In genomic region chr2:145040433-145040832, GRCh38 we compare ENCODE assay signal across 24 cellular contexts.
"Had no signal": no experiment of that assay in that cellular context is flagged by ENCODE, and none has a peak within 500 bp of the region (broad histone marks: within the 10 kb centered on the region; RNA-seq: fewer than 3 reads in every experiment).

No MANE protein-coding gene starts in this region.

- H3K4me1 Mint-ChIP-seq: activated CD4-positive, alpha-beta memory T cell treated with anti-CD3 and anti-CD28 coated beads, Interleukin-2, amount 10 ng/mL, durations not matched to agents 7 days and 5 days; activated CD4-positive, alpha-beta T cell treated with anti-CD3 and anti-CD28 coated beads, Interleukin-2, amount 10 ng/mL, durations not matched to agents 24 days and 14 days; activated CD8-positive, alpha-beta memory T cell treated with anti-CD3 and anti-CD28 coated beads, Interleukin-2, amount 10 ng/mL, durations not matched to agents 7 days and 5 days; activated naive CD8-positive, alpha-beta T cell treated with anti-CD3 and anti-CD28 coated beads, Interleukin-2, amount 50 U/mL, for 24 hours; memory B cell had no signal

- H3K4me3 Mint-ChIP-seq: activated CD4-positive, alpha-beta memory T cell treated with anti-CD3 and anti-CD28 coated beads, Interleukin-2, amount 10 ng/mL, durations not matched to agents 7 days and 5 days; activated CD4-positive, alpha-beta T cell treated with anti-CD3 and anti-CD28 coated beads, Interleukin-2, amount 10 ng/mL, durations not matched to agents 24 days and 14 days; activated CD8-positive, alpha-beta memory T cell treated with anti-CD3 and anti-CD28 coated beads, Interleukin-2, amount 10 ng/mL, durations not matched to agents 7 days and 5 days; activated naive CD8-positive, alpha-beta T cell treated with anti-CD3 and anti-CD28 coated beads, Interleukin-2, amount 50 U/mL, for 24 hours; brain; memory B cell; nephron had no signal

- H3K4me3 ChIP-seq: dorsolateral prefrontal cortex, gastrocnemius medialis, sigmoid colon, SJSA1, thyroid gland had no signal

- DNase-seq: activated CD4-positive, alpha-beta memory T cell treated with anti-CD3 and anti-CD28 coated beads, Interleukin-2, amount 10 ng/mL, durations not matched to agents 7 days and 5 days; activated CD4-positive, alpha-beta T cell treated with anti-CD3 and anti-CD28 coated beads, Interleukin-2, amount 10 ng/mL, durations not matched to agents 24 days and 14 days; activated CD8-positive, alpha-beta memory T cell treated with anti-CD3 and anti-CD28 coated beads, Interleukin-2, amount 10 ng/mL, durations not matched to agents 7 days and 5 days; activated effector memory CD4-positive, alpha-beta T cell treated with anti-CD3 and anti-CD28 coated beads, Interleukin-2, amount 50 U/mL, for 16 hours; activated naive CD4-positive, alpha-beta T cell treated with anti-CD3 and anti-CD28 coated beads, Interleukin-2, amount 50 U/mL, for 16 hours; activated naive CD8-positive, alpha-beta T cell treated with anti-CD3 and anti-CD28 coated beads, Interleukin-2, amount 50 U/mL, for 24 hours; activated T-cell treated with anti-CD3 and anti-CD28 coated beads for 4 hours; aorta; caudate nucleus; dorsolateral prefrontal cortex; gastrocnemius medialis; hypothalamus; left cardiac atrium; sigmoid colon; stimulated activated CD4-positive, alpha-beta T cell treated with anti-CD3 and anti-CD28 coated beads, Interleukin-4, amount 100 ng/mL, for 4 hours; stimulated activated naive CD8-positive, alpha-beta T cell treated with anti-CD3 and anti-CD28 coated beads, Interleukin-15, Interleukin-2, amounts not matched to agents 100 U/mL and 50 U/mL, for 24 hours; substantia nigra; T1000; thyroid gland had no signal

- H3K4me1 ChIP-seq: gastrocnemius medialis, sigmoid colon, SJSA1, thyroid gland had no signal

- H3K9me3 Mint-ChIP-seq: activated CD4-positive, alpha-beta memory T cell treated with anti-CD3 and anti-CD28 coated beads, Interleukin-2, amount 10 ng/mL, durations not matched to agents 7 days and 5 days; activated CD4-positive, alpha-beta T cell treated with anti-CD3 and anti-CD28 coated beads, Interleukin-2, amount 10 ng/mL, durations not matched to agents 24 days and 14 days; activated naive CD8-positive, alpha-beta T cell treated with anti-CD3 and anti-CD28 coated beads, Interleukin-2, amount 50 U/mL, for 24 hours; memory B cell; nephron had no signal

- H3K27me3 Mint-ChIP-seq: activated CD4-positive, alpha-beta memory T cell treated with anti-CD3 and anti-CD28 coated beads, Interleukin-2, amount 10 ng/mL, durations not matched to agents 7 days and 5 days; activated CD4-positive, alpha-beta T cell treated with anti-CD3 and anti-CD28 coated beads, Interleukin-2, amount 10 ng/mL, durations not matched to agents 24 days and 14 days; activated CD8-positive, alpha-beta memory T cell treated with anti-CD3 and anti-CD28 coated beads, Interleukin-2, amount 10 ng/mL, durations not matched to agents 7 days and 5 days; brain; memory B cell had no signal

- H3K27ac Mint-ChIP-seq: activated CD4-positive, alpha-beta memory T cell treated with anti-CD3 and anti-CD28 coated beads, Interleukin-2, amount 10 ng/mL, durations not matched to agents 7 days and 5 days; activated CD4-positive, alpha-beta T cell treated with anti-CD3 and anti-CD28 coated beads, Interleukin-2, amount 10 ng/mL, durations not matched to agents 24 days and 14 days; activated CD8-positive, alpha-beta memory T cell treated with anti-CD3 and anti-CD28 coated beads, Interleukin-2, amount 10 ng/mL, durations not matched to agents 7 days and 5 days; activated naive CD8-positive, alpha-beta T cell treated with anti-CD3 and anti-CD28 coated beads, Interleukin-2, amount 50 U/mL, for 24 hours; brain; memory B cell; nephron had no signal

- H3K27ac ChIP-seq: gastrocnemius medialis, neutrophil, sigmoid colon, SJSA1, thyroid gland had no signal

- H3K27me3 ChIP-seq: dorsolateral prefrontal cortex, gastrocnemius medialis, neutrophil, sigmoid colon, SJSA1, thyroid gland had no signal

- ATAC-seq: activated CD8-positive, alpha-beta memory T cell treated with anti-CD3 and anti-CD28 coated beads, Interleukin-2, amount 10 ng/mL, durations not matched to agents 7 days and 5 days; activated naive CD8-positive, alpha-beta T cell treated with anti-CD3 and anti-CD28 coated beads, Interleukin-2, amount 50 U/mL, for 24 hours; gastrocnemius medialis; left cardiac atrium; stimulated activated naive CD8-positive, alpha-beta T cell treated with anti-CD3 and anti-CD28 coated beads, Interleukin-15, Interleukin-2, amounts not matched to agents 100 U/mL and 50 U/mL, for 24 hours had no signal

- H3K9me3 ChIP-seq: gastrocnemius medialis, neutrophil, sigmoid colon, SJSA1, thyroid gland had no signal

- H3K36me3 Mint-ChIP-seq: activated CD8-positive, alpha-beta memory T cell treated with anti-CD3 and anti-CD28 coated beads, Interleukin-2, amount 10 ng/mL, durations not matched to agents 7 days and 5 days; brain; memory B cell had no signal

- H3K36me3 ChIP-seq: gastrocnemius medialis, neutrophil, sigmoid colon, SJSA1, thyroid gland had no signal
